In the genomic region with DNA sequence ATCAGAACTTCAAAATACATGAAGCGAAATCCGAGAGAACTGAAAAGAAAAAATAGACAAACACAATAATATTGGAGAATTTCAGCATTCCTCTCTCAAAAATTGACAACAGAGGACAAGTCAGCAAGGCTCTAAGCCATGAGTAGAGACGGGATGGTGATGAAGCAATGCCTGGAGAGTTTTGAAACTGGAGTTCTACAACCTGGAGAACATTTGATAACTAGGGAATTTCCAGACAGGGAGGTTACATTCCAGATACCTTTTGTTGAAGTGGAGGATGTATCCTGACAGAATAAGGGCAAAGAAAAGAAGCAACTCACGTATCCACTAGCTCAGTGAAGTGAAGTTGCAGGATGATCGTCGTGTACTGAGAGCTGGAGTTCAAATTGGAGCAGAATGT, we compare ENCODE assay signal across 3 cellular contexts.
"Had no signal": no experiment of that assay in that cellular context is flagged by ENCODE, and none has a peak within 500 bp of the region (broad histone marks: within the 10 kb centered on the region; RNA-seq: fewer than 3 reads in every experiment).

No MANE protein-coding gene starts in this region.

- ATAC-seq: GM12878 had no signal

- DNase-seq: GDM1, GF-D8 had no signal

- H3K4me3 ChIP-seq: GM12878 had no signal
